8 cellular contexts compared by ENCODE assay signal in genomic region chr12:54220092-54220557, GRCh38. TPM values are rescaled to one million over a fixed set of nuclear protein-coding genes. Genes with fewer than 3 reads are reported as not detected.
DNase-seq lines count a peak whose midpoint lies in the region; ATAC-seq and TF ChIP-seq lines count a peak whose summit lies in the region.

No MANE protein-coding gene starts in this region.

- peak; percentile 82 for DNase-seq in GM23338 (ENCODE audit: low spot score)
- peak; percentile 35 for DNase-seq in NCI-H2196 (lab: John Stamatoyannopoulos, UW; ENCODE audit: unreplicated experiment)
- peak; percentile 86 for DNase-seq in WTC11 (ENCODE audit: low spot score)
- DNase-seq in mammary epithelial cell, result peak; percentile 79
- peak; percentile 88 for DNase-seq in kidney tubule cell (ENCODE audit: low spot score)
- DNase-seq in stimulated activated CD4-positive, alpha-beta T cell treated with anti-CD3 and anti-CD28 coated beads, Interleukin-4, amount 100 ng/mL, for 48 hours (ENCODE audit: low read depth in 2 of 2), result peak; percentile 50

- ATAC-seq in GM23338 (peak; percentile 27), WTC11 (peak; percentile 64), GM19452 (IDR thresholded peaks at IDR 0.05; ENCODE audit: unreplicated experiment) (no peak)

- peaks cover 30 to 90% (median 47%) of the 10 kb centered on the region in 10 experiments for H3K4me1 ChIP-seq in BLaER1 treated with 17β-estradiol and CSF1 and Interleukin-3, amounts not matched to agents 10 nM and 100 nM
- peaks cover 26% of the 10 kb centered on the region for H3K4me1 ChIP-seq in GM23338 (ENCODE audit: insufficient read depth)
- peaks cover 44% of the 10 kb centered on the region for H3K4me1 ChIP-seq in mammary epithelial cell (ENCODE audit: insufficient read depth, low read length)

- H3F3A ChIP-seq in GM23338 (replicated peaks; ENCODE audit: low read depth), result peaks cover 19% of the 10 kb centered on the region

- TF ChIP-seq CTCF in GM23338 (conservative IDR thresholded peaks at IDR 0.05; ENCODE audit: low read depth in 2 of 2), result peak; percentile 87 to 92
- TF ChIP-seq CTCF in WTC11 (IDR thresholded peaks at IDR 0.05), result peak; percentile 73
- peak; percentile 79 to 86 for TF ChIP-seq CTCF in mammary epithelial cell (conservative IDR thresholded peaks at IDR 0.05 in 1 of 2, IDR thresholded peaks at IDR 0.05 in 1 of 2; ENCODE audit: extremely low read depth in 1 of 2, insufficient read depth in 1 of 2, low read depth in 1 of 2, low read length in 2 of 2)

- H3K36me3 Mint-ChIP-seq in GM23338 (ENCODE audit: low read depth) (no peaks in the 10 kb centered on the region; the same call in 2 of the 3 replicates), WTC11 (no peaks in the 10 kb centered on the region)

- CTCF ChIA-PET in WTC11 (lab: Charles Lee) (interaction anchor here (0.6 to 2.2 kb wide), 31 partner anchors 9 to 1315 kb away, joined by 3 to 16 read pairs (median 4); partner anchors contain the start of genes COPZ1, HOXC5, HOXC8 and KRT8), mammary epithelial cell (lab: Charles Lee; ENCODE audit: low non-redundant PET) (interaction anchor here (0.6 to 0.7 kb wide), 3 partner anchors 32 to 395 kb away, joined by 4 to 26 read pairs (median 8); no protein-coding TSS in a partner anchor)

- dilution Hi-C loops in mammary epithelial cell (cut with HindIII; ENCODE audit: low sequenced_read_pairs), result no loop called here

- H3K36me3 ChIP-seq in BLaER1 treated with 17β-estradiol and CSF1 and Interleukin-3, amounts not matched to agents 10 nM and 100 nM, result no peaks in the 10 kb centered on the region
- H3K36me3 ChIP-seq in GM23338 (ENCODE audit: insufficient read depth) (no peaks in the 10 kb centered on the region), mammary epithelial cell (ENCODE audit: insufficient read depth, low read length) (no peaks in the 10 kb centered on the region)

- no peaks in the 10 kb centered on the region for H3K9me3 Mint-ChIP-seq in GM23338
- no peaks in the 10 kb centered on the region for H3K9me3 Mint-ChIP-seq in WTC11

- POLR2A ChIA-PET in WTC11 (lab: Charles Lee), result no interaction called here

- peak overlapping the region in 5 of 11 experiments; percentile 21 to 51 (median 40); a peak in 10 of 22 replicates for H3K27ac ChIP-seq in BLaER1 treated with 17β-estradiol and CSF1 and Interleukin-3, amounts not matched to agents 10 nM and 100 nM
- H3K27ac ChIP-seq in GM23338 (ENCODE audit: low read depth), result no peak overlapping the region
- no peak overlapping the region for H3K27ac ChIP-seq in mammary epithelial cell (ENCODE audit: insufficient read depth, low read depth, low read length)

- BruUV-seq in mammary epithelial cell (replicated peaks; lab: Mats Ljungman, UMichigan), result no TSS peak

- H3K9me2 ChIP-seq in GM23338 (ENCODE audit: insufficient read depth), result no peaks in the 10 kb centered on the region

- no peak overlapping the region for H2AFZ ChIP-seq in GM23338
- peak overlapping the region; percentile 86 for H2AFZ ChIP-seq in mammary epithelial cell (ENCODE audit: low read depth, low read length)

- H4K20me1 ChIP-seq in BLaER1 treated with 17β-estradiol and CSF1 and Interleukin-3, amounts not matched to agents 10 nM and 100 nM, result no peaks in the 10 kb centered on the region; a peak in 1 of 22 replicates
- no peaks in the 10 kb centered on the region for H4K20me1 ChIP-seq in GM23338 (replicated peaks; ENCODE audit: insufficient read depth)
- H4K20me1 ChIP-seq in mammary epithelial cell (ENCODE audit: insufficient read depth, low read length), result no peaks in the 10 kb centered on the region

- intact Hi-C loops in mammary epithelial cell (cut with micrococcal nuclease), result loop anchor here (1.0 to 2.0 kb wide), 4 partner anchors 59 to 219 kb away; no protein-coding TSS in a partner anchor

- H3K79me2 ChIP-seq in GM23338 (replicated peaks; ENCODE audit: insufficient read depth) (no peaks in the 10 kb centered on the region), mammary epithelial cell (ENCODE audit: insufficient read depth, low read length) (no peaks in the 10 kb centered on the region)

- H3K4me1 Mint-ChIP-seq in GM23338, result peaks cover 24% of the 10 kb centered on the region
- H3K4me1 Mint-ChIP-seq in WTC11, result peaks cover 31% of the 10 kb centered on the region

- H3K27ac Mint-ChIP-seq in GM23338 (no peak overlapping the region), WTC11 (no peak overlapping the region)

- peak overlapping the region in 1 of 11 experiments; percentile 2; a peak in 1 of 22 replicates for H3K9ac ChIP-seq in BLaER1 treated with 17β-estradiol and CSF1 and Interleukin-3, amounts not matched to agents 10 nM and 100 nM
- no peak overlapping the region for H3K9ac ChIP-seq in mammary epithelial cell (ENCODE audit: insufficient read depth, low read length)

- H3K4me3 Mint-ChIP-seq in GM23338 (no peak overlapping the region), WTC11 (no peak overlapping the region)

- H3K4me3 ChIP-seq in BLaER1 treated with 17β-estradiol and CSF1 and Interleukin-3, amounts not matched to agents 10 nM and 100 nM, result no peak overlapping the region
- H3K4me3 ChIP-seq in GM23338 (no peak overlapping the region), mammary epithelial cell (replicated peaks in 1 of 3; ENCODE audit: insufficient read depth in 1 of 3, low read depth in 2 of 3, low read length in 3 of 3) (no peak overlapping the region)

- no peaks in the 10 kb centered on the region for H3K9me3 ChIP-seq in BLaER1 treated with 17β-estradiol and CSF1 and Interleukin-3, amounts not matched to agents 10 nM and 100 nM (replicated peaks in 1 of 11)
- no peaks in the 10 kb centered on the region for H3K9me3 ChIP-seq in mammary epithelial cell (replicated peaks; ENCODE audit: insufficient read depth, low read length)

- WGBS in mammary epithelial cell (ENCODE audit: low coverage, missing lambda C conversion rate), result 36% methylated on average over 5 of the region's 8 CpGs

- H3K27me3 Mint-ChIP-seq in GM23338 (ENCODE audit: insufficient read depth, low read depth, poor library complexity) (peaks cover 35% of the 10 kb centered on the region), WTC11 (ENCODE audit: low read depth) (peaks cover 39% of the 10 kb centered on the region)

- H3K27me3 ChIP-seq in BLaER1 treated with 17β-estradiol and CSF1 and Interleukin-3, amounts not matched to agents 10 nM and 100 nM, result peaks cover 9 to 29% (median 23%) of the 10 kb centered on the region in 11 experiments; a peak in 18 of 22 replicates
- H3K27me3 ChIP-seq in GM23338 (ENCODE audit: insufficient read depth) (peaks cover 38% of the 10 kb centered on the region), mammary epithelial cell (ENCODE audit: insufficient read depth, low read length) (no peaks in the 10 kb centered on the region)

- in situ Hi-C loops in mammary epithelial cell (cut with MboI; ENCODE audit: low sequenced_read_pairs in 2 of 2), result loop anchor here in 1 of 2 donors (5.0 kb wide), 1 partner anchor 147 kb away; no protein-coding TSS in a partner anchor

- peak overlapping the region in 8 of 11 experiments; percentile 25 to 62 (median 37); a peak in 13 of 22 replicates for H3K4me2 ChIP-seq in BLaER1 treated with 17β-estradiol and CSF1 and Interleukin-3, amounts not matched to agents 10 nM and 100 nM
- H3K4me2 ChIP-seq in GM23338, result no peak overlapping the region
- H3K4me2 ChIP-seq in mammary epithelial cell (ENCODE audit: insufficient read depth, low read depth, low read length), result no peak overlapping the region

TF ChIP-seq in GM23338, 12 proteins besides CTCF, POLR2A, EP300 and RAD21:
- TF ChIP-seq EZH2phosphoT487 (IDR thresholded peaks at IDR 0.05; ENCODE audit: unreplicated experiment) (no peak), ZNF331 (CRISPR knock-in tag; IDR thresholded peaks at IDR 0.05; ENCODE audit: low read depth) (peak; percentile 10; the same call in 1 of the 2 replicates)

TF ChIP-seq in WTC11, 78 proteins besides CTCF, POLR2A, EP300 and RAD21:
- TF ChIP-seq TEAD1 (CRISPR knock-in tag; IDR thresholded peaks at IDR 0.05) (0 out of 2 replicates have a peak, but pooled peaks have one; percentile 24), ZNF512 (CRISPR knock-in tag; IDR thresholded peaks at IDR 0.05; ENCODE audit: borderline replicate concordance) (no peak), ATF3 (CRISPR knock-in tag; conservative IDR thresholded peaks at IDR 0.05) (no peak), NR2C2 (CRISPR knock-in tag; IDR thresholded peaks at IDR 0.05) (no peak), ZNF219 (CRISPR knock-in tag; IDR thresholded peaks at IDR 0.05; ENCODE audit: borderline replicate concordance) (no peak), NFE2L1 (CRISPR knock-in tag; IDR thresholded peaks at IDR 0.05) (no peak)

RNA-seq across cellular contexts. Expression of gene SMUG1, which starts 31.3 kb away (rescaled TPM):
- total RNA-seq in GM23338 (2014; rRNA removed; shearing (Covaris generic)), result 19.6 and 23.8 TPM in 2 replicates
- 21.8 and 23.1 TPM in 2 replicates for polyA plus RNA-seq in GM23338 (2016; fragmentation: Nextera tagmentation; extraction: Ambion mirVana)
- 19.2 to 27.5 TPM (median 26.3 TPM) in 3 replicates for total RNA-seq in WTC11 (2021)
- 10 to 100 TPM; 30.7 to 52.7 TPM for total RNA-seq in mammary epithelial cell
- 54.7 TPM for polyA plus RNA-seq in mammary epithelial cell
- polyA minus RNA-seq in mammary epithelial cell, result 80.1 TPM

RNA-seq across cellular contexts. Expression of gene CBX5, which starts 59.8 kb away (rescaled TPM):
- 193 and 212 TPM in 2 replicates for total RNA-seq in GM23338 (2014; rRNA removed; shearing (Covaris generic))
- 152 and 175 TPM in 2 replicates for polyA plus RNA-seq in GM23338 (2016; fragmentation: Nextera tagmentation; extraction: Ambion mirVana)
- total RNA-seq in WTC11 (2021), result 182 to 218 TPM (median 216 TPM) in 3 replicates
- 10 to 100 TPM; 37.2 to 68.1 TPM for total RNA-seq in mammary epithelial cell
- polyA plus RNA-seq in mammary epithelial cell, result 26.9 TPM
- 126 TPM for polyA minus RNA-seq in mammary epithelial cell

Comparison
In these comparisons a context has a peak if more than half of its experiments do, and no peak if none do; other contexts are left out.
1. H3K4me2 ChIP-seq: peak in BLaER1 treated with 17β-estradiol and CSF1 and Interleukin-3, amounts not matched to agents 10 nM and 100 nM (8 of 11); none in GM23338 (single experiment) and mammary epithelial cell (single experiment).
2. DNase-seq: peak in every context shown above with its lines; median percentile 88 in kidney tubule cell; 86 in WTC11; 82 in GM23338; 79 in mammary epithelial cell; 50 in stimulated activated CD4-positive, alpha-beta T cell treated with anti-CD3 and anti-CD28 coated beads, Interleukin-4, amount 100 ng/mL, for 48 hours; 35 in NCI-H2196.
3. Peak in every context shown above with its lines, with median percentiles within 50 percentile points of each other: CTCF ChIP-seq.